In genomic region chr16:23092072-23092800, GRCh38 we compare ENCODE assay signal across 29 cellular contexts.
"Had no signal": no experiment of that assay in that cellular context is flagged by ENCODE, and none has a peak within 500 bp of the region (broad histone marks: within the 10 kb centered on the region; RNA-seq: fewer than 3 reads in every experiment).

No MANE protein-coding gene starts in this region.

- H3K9ac ChIP-seq: neural progenitor cell had no signal

- H2AFZ ChIP-seq: hepatocyte, neural progenitor cell had no signal

- H3K4me3 ChIP-seq: heart right ventricle, hepatocyte, lower lobe of right lung, neural progenitor cell, ovary, right atrium auricular region, skin epidermis, stomach, testis, thyroid gland, transverse colon, upper lobe of right lung had no signal

- H3K27me3 ChIP-seq: heart right ventricle, hepatocyte, neural progenitor cell, neutrophil, ovary, right atrium auricular region, stomach, testis, thyroid gland, transverse colon, upper lobe of right lung had no signal

- H3K4me2 ChIP-seq: hepatocyte, neural progenitor cell had no signal

- H3K27ac ChIP-seq: heart right ventricle, hepatocyte, lower lobe of right lung, neural progenitor cell, neutrophil, ovary, right atrium auricular region, skin epidermis, stomach, testis, thyroid gland, transverse colon, upper lobe of right lung had no signal

- H3K36me3 ChIP-seq: neural progenitor cell, ovary, thyroid gland had no signal

- H3K9me3 ChIP-seq: heart right ventricle, lower lobe of right lung, neutrophil, ovary, right atrium auricular region, stomach, testis, thyroid gland, transverse colon, upper lobe of right lung had no signal

- DNase-seq: heart right ventricle; islet precursor cell; left ventricle myocardium superior; lower lobe of right lung; mammary epithelial cell; mesenchymal stem cell; naive B cell; natural killer cell; nephron progenitor cell; occipital lobe; ovary; stimulated activated CD4-positive, alpha-beta T cell treated with anti-CD3 and anti-CD28 coated beads, Interleukin-12 subunit alpha, Interleukin-12 subunit beta, amount 100 ng/mL, for 4 hours; stimulated activated CD4-positive, alpha-beta T cell treated with anti-CD3 and anti-CD28 coated beads, Interleukin-15, amount 100 ng/mL, for 24 hours; stimulated activated CD4-positive, alpha-beta T cell treated with anti-CD3 and anti-CD28 coated beads, Interleukin-2, amount 100 ng/mL, for 24 hours; stimulated activated CD4-positive, alpha-beta T cell treated with anti-CD3 and anti-CD28 coated beads, Interleukin-4, amount 100 ng/mL, for 1 hour; stimulated activated naive B cell treated with anti-CD40 and anti-IgM and Interleukin-4, amounts not matched to agents 10 μg/mL and 1 μg/mL and 100 μg/mL, for 72 hours; stimulated activated naive CD8-positive, alpha-beta T cell treated with anti-CD3 and anti-CD28 coated beads, Interleukin-15, Interleukin-2, amounts not matched to agents 100 U/mL and 50 U/mL, for 24 hours; stomach; testis; thyroid gland; transverse colon; upper lobe of right lung had no signal

- H3K79me2 ChIP-seq: hepatocyte had no signal

- FAIRE-seq: urothelium cell line had no signal

- ATAC-seq: heart right ventricle; left ventricle myocardium superior; lower lobe of right lung; natural killer cell; sciatic nerve; stimulated activated naive B cell treated with anti-CD40 and anti-IgM and Interleukin-4, amounts not matched to agents 10 μg/mL and 1 μg/mL and 100 μg/mL, for 72 hours; stimulated activated naive CD8-positive, alpha-beta T cell treated with anti-CD3 and anti-CD28 coated beads, Interleukin-15, Interleukin-2, amounts not matched to agents 100 U/mL and 50 U/mL, for 24 hours; upper lobe of right lung had no signal

- H3K4me1 ChIP-seq: lower lobe of right lung, stomach, testis, thyroid gland, transverse colon, upper lobe of right lung had no signal
